Comparison of ENCODE assay signal across 28 cellular contexts in the genomic region with DNA sequence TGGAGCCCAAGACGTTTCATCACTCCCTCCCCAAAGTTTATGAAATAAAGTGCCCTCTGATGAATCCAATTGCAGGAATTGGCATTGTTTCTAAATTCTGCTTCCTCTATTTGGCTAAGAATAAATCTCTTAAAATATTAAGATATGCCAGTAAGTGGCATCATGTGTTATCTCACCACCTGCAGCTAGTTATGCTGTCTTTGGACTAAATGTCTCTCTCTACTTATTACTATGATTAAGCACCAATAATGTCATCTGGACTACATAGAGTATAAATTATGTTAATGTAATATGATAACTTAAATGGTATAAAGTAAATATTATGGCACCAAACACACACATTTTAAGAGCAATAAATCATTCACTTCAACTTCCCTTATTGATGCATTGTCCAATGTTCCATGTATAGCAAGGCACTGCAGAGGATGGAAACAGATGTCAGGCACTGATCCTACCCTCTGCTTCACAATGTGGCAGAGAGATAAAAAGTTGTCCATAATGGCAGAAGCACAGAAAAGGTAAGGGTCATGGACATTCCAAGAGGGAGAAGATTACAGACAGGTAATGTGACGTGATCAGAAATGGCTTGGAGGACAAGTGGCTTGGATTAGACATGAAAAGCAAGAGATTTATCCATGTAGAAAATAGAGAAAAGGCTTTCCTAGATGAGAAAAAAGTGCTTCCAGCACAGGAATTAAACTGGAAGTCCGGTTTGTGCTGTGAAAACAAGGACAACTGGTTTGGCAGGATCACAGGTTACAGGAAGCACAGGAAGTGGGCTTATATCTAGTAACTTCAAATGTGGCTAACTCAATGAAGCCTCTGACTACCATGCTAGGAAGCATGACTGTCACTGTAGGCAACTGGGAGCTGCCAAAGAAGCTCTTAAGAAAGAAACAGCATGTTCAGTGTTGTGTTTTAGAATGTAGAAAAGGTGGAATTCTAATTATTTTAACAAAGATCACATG. TPM values are rescaled to one million over a fixed set of nuclear protein-coding genes. Genes with fewer than 3 reads are reported as not detected.
DNase-seq lines count a peak whose midpoint lies in the region; ATAC-seq and TF ChIP-seq lines count a peak whose summit lies in the region.
"Had no signal": no experiment of that assay in that cellular context is flagged by ENCODE, and none has a peak within 500 bp of the region (broad histone marks: within the 10 kb centered on the region; RNA-seq: fewer than 3 reads in every experiment).

No MANE protein-coding gene starts in this region.

- BruUV-seq in PC-3 (replicated peaks; lab: Mats Ljungman, UMichigan), result no TSS peak

- WGBS in right cardiac atrium, result 43% methylated on average over 3 of the region's 3 CpGs
- no CpG with 5 or more reads among the region's 3 CpGs for WGBS in mesendoderm (ENCODE audit: extremely low coverage, insufficient coverage, low lambda C conversion rate)

- H3K36me3 ChIP-seq in PC-3 (ENCODE audit: low read depth, low read length) (no peaks in the 10 kb centered on the region), mesendoderm (ENCODE audit: control insufficient read depth, insufficient read depth, low read length) (no peaks in the 10 kb centered on the region)
- H3K36me3 ChIP-seq: adrenal gland, vagina had no signal

- no peaks in the 10 kb centered on the region for H4K20me1 ChIP-seq in PC-3 (ENCODE audit: low read length)

- no peak overlapping the region for H2AK5ac ChIP-seq in mesendoderm (ENCODE audit: low read length)

- H3K79me2 ChIP-seq in PC-3 (ENCODE audit: low read length), result no peaks in the 10 kb centered on the region
- H3K79me2 ChIP-seq in mesendoderm (ENCODE audit: control insufficient read depth, insufficient read depth, low read length), result no peaks in the 10 kb centered on the region

- no peak overlapping the region for H3K56ac ChIP-seq in mesendoderm (ENCODE audit: low read length)

- POLR2A ChIA-PET in PC-3 (lab: Charles Lee; ENCODE audit: unreplicated experiment), result no interaction called here
- POLR2A ChIA-PET in activated CD8-positive, alpha-beta T cell treated with anti-CD3 and anti-CD28 coated beads, Interleukin-2, amount 10 ng/mL, durations not matched to agents 7 days and 5 days (lab: Charles Lee), result no interaction called here

- no peak overlapping the region for H3K27ac Mint-ChIP-seq in activated CD8-positive, alpha-beta T cell treated with anti-CD3 and anti-CD28 coated beads, Interleukin-2, amount 10 ng/mL, durations not matched to agents 7 days and 5 days
- H3K27ac Mint-ChIP-seq: activated CD4-positive, alpha-beta memory T cell treated with anti-CD3 and anti-CD28 coated beads, Interleukin-2, amount 10 ng/mL, durations not matched to agents 7 days and 5 days; IgD-negative memory B cell had no signal

- H3K9me2 ChIP-seq in PC-3 (replicated peaks; ENCODE audit: low read length), result no peaks in the 10 kb centered on the region

- H2AFZ ChIP-seq in PC-3 (ENCODE audit: low read length), result no peak overlapping the region

- no peak overlapping the region for H3K4me2 ChIP-seq in PC-3 (ENCODE audit: low read length)
- H3K4me2 ChIP-seq in mesendoderm (ENCODE audit: low read length), result no peak overlapping the region
- H3K4me2 ChIP-seq: A549 had no signal

- H3K79me1 ChIP-seq in mesendoderm (ENCODE audit: low read length), result no peaks in the 10 kb centered on the region

- H3K4me3 ChIP-seq in right cardiac atrium (ENCODE audit: low read length), result no peak overlapping the region
- H3K4me3 ChIP-seq in PC-3 (ENCODE audit: low read length), result no peak overlapping the region
- H3K4me3 ChIP-seq in mesendoderm (ENCODE audit: low read length), result no peak overlapping the region
- H3K4me3 ChIP-seq: A549, adrenal gland, GM12878, vagina had no signal

- ATAC-seq in Right ventricle myocardium superior (ENCODE audit: poor library complexity) (peak; percentile 37), right cardiac atrium (no peak), PC-3 (no peak), GM18505 (IDR thresholded peaks at IDR 0.05; ENCODE audit: unreplicated experiment) (no peak)
- no peak for ATAC-seq in activated CD8-positive, alpha-beta T cell treated with anti-CD3 and anti-CD28 coated beads, Interleukin-2, amount 10 ng/mL, durations not matched to agents 7 days and 5 days
- ATAC-seq: A549, GM12878 had no signal

- H3K9me3 ChIP-seq in right cardiac atrium (ENCODE audit: control insufficient read depth, low read length), result peaks cover 3% of the 10 kb centered on the region
- 0 out of 2 replicates have a peak, but pooled peaks cover 2% of the 10 kb centered on the region for H3K9me3 ChIP-seq in PC-3 (ENCODE audit: low read length)
- H3K9me3 ChIP-seq: A549, adrenal gland, vagina had no signal

- no peak overlapping the region for H4K8ac ChIP-seq in mesendoderm (ENCODE audit: low read depth, low read length)

- H2BK5ac ChIP-seq in mesendoderm (ENCODE audit: low read length), result no peak overlapping the region

- no peaks in the 10 kb centered on the region for H3K27me3 ChIP-seq in right cardiac atrium (ENCODE audit: control insufficient read depth, insufficient read depth)
- no peaks in the 10 kb centered on the region for H3K27me3 ChIP-seq in PC-3 (ENCODE audit: low read length)
- H3K27me3 ChIP-seq in mesendoderm (ENCODE audit: insufficient read depth, low read length, poor library complexity), result no peaks in the 10 kb centered on the region
- H3K27me3 ChIP-seq: adrenal gland, vagina had no signal

- H3K4me3 Mint-ChIP-seq in activated CD8-positive, alpha-beta T cell treated with anti-CD3 and anti-CD28 coated beads, Interleukin-2, amount 10 ng/mL, durations not matched to agents 7 days and 5 days, result no peak overlapping the region
- H3K4me3 Mint-ChIP-seq: activated CD4-positive, alpha-beta memory T cell treated with anti-CD3 and anti-CD28 coated beads, Interleukin-2, amount 10 ng/mL, durations not matched to agents 7 days and 5 days; IgD-negative memory B cell had no signal

- no peaks in the 10 kb centered on the region for H3F3A ChIP-seq in PC-3 (ENCODE audit: low read length, unreplicated experiment)

- no peak overlapping the region for H3K4ac ChIP-seq in mesendoderm (ENCODE audit: low read depth, low read length)

- H3K9me3 Mint-ChIP-seq in activated CD8-positive, alpha-beta T cell treated with anti-CD3 and anti-CD28 coated beads, Interleukin-2, amount 10 ng/mL, durations not matched to agents 7 days and 5 days (ENCODE audit: insufficient read depth), result no peaks in the 10 kb centered on the region
- H3K9me3 Mint-ChIP-seq: activated CD4-positive, alpha-beta memory T cell treated with anti-CD3 and anti-CD28 coated beads, Interleukin-2, amount 10 ng/mL, durations not matched to agents 7 days and 5 days had no signal

- no peak for TF ChIP-seq CTCF in PC-3 (conservative IDR thresholded peaks at IDR 0.05; ENCODE audit: low read depth, low read length)

- H4K5ac ChIP-seq in mesendoderm (ENCODE audit: low read length), result no peak overlapping the region

- H2BK120ac ChIP-seq in mesendoderm (ENCODE audit: low read depth, low read length), result no peak overlapping the region

- no peaks in the 10 kb centered on the region for H3K27me3 Mint-ChIP-seq in activated CD8-positive, alpha-beta T cell treated with anti-CD3 and anti-CD28 coated beads, Interleukin-2, amount 10 ng/mL, durations not matched to agents 7 days and 5 days (ENCODE audit: low read depth)
- H3K27me3 Mint-ChIP-seq: activated CD4-positive, alpha-beta memory T cell treated with anti-CD3 and anti-CD28 coated beads, Interleukin-2, amount 10 ng/mL, durations not matched to agents 7 days and 5 days; IgD-negative memory B cell had no signal

- H3K23ac ChIP-seq in mesendoderm (ENCODE audit: low read length), result no peak overlapping the region

- H3K9ac ChIP-seq in PC-3 (ENCODE audit: low read length), result no peak overlapping the region
- no peak overlapping the region for H3K9ac ChIP-seq in mesendoderm (ENCODE audit: low read length)

- CTCF ChIA-PET in PC-3 (lab: Charles Lee), result no interaction called here
- CTCF ChIA-PET in activated CD8-positive, alpha-beta T cell treated with anti-CD3 and anti-CD28 coated beads, Interleukin-2, amount 10 ng/mL, durations not matched to agents 7 days and 5 days (lab: Charles Lee), result no interaction called here

- intact Hi-C loops in Right ventricle myocardium superior (cut with DNase I), result no loop called here
- intact Hi-C loops in right cardiac atrium (cut with DNase I), result loop anchor here in 1 of 4 donors (10.0 kb wide), 1 partner anchor 312 kb away; a partner anchor contains a TSS
- intact Hi-C loops in PC-3 (cut with micrococcal nuclease), result no loop called here

- H3K36me3 Mint-ChIP-seq in activated CD8-positive, alpha-beta T cell treated with anti-CD3 and anti-CD28 coated beads, Interleukin-2, amount 10 ng/mL, durations not matched to agents 7 days and 5 days (ENCODE audit: low read depth), result no peaks in the 10 kb centered on the region
- H3K36me3 Mint-ChIP-seq: IgD-negative memory B cell had no signal

- no peak overlapping the region for H3K18ac ChIP-seq in mesendoderm (ENCODE audit: low read length)

- no peak for DNase-seq in Right ventricle myocardium superior
- DNase-seq in right cardiac atrium, result no peak
- DNase-seq in NCI-H2029 treated with DMSO at 0.1 percent for 48 hours (lab: John Stamatoyannopoulos, UW), result peak; percentile 23
- peak; percentile 54 for DNase-seq in PC-3
- peak; percentile 3 for DNase-seq in mesendoderm
- DNase-seq in activated CD8-positive, alpha-beta T cell treated with anti-CD3 and anti-CD28 coated beads, Interleukin-2, amount 10 ng/mL, durations not matched to agents 7 days and 5 days, result no peak
- DNase-seq in stimulated activated naive CD4-positive, alpha-beta T cell treated with Interleukin-2 at 50 U/mL for 16 hours (lab: John Stamatoyannopoulos, UW), result no peak
- DNase-seq: activated CD4-positive, alpha-beta memory T cell treated with anti-CD3 and anti-CD28 coated beads, Interleukin-2, amount 10 ng/mL, durations not matched to agents 7 days and 5 days; activated gamma-delta T cell treated with Interleukin-2 at 50 U/mL for 16 hours; adrenal gland; C1 segment of cervical spinal cord; dermis blood vessel endothelial cell; foreskin fibroblast; hippocampal formation; islet precursor cell; NCI-H187; NCI-H526 treated with DMSO at 0.1 percent for 48 hours; substantia nigra; T1000 had no signal

- H2BK15ac ChIP-seq in mesendoderm (replicated peaks; ENCODE audit: low read depth), result no peak overlapping the region

- H3K4me1 Mint-ChIP-seq in activated CD8-positive, alpha-beta T cell treated with anti-CD3 and anti-CD28 coated beads, Interleukin-2, amount 10 ng/mL, durations not matched to agents 7 days and 5 days (ENCODE audit: low read depth), result no peaks in the 10 kb centered on the region
- H3K4me1 Mint-ChIP-seq: activated CD4-positive, alpha-beta memory T cell treated with anti-CD3 and anti-CD28 coated beads, Interleukin-2, amount 10 ng/mL, durations not matched to agents 7 days and 5 days; IgD-negative memory B cell had no signal

- H3K4me1 ChIP-seq in right cardiac atrium (ENCODE audit: control insufficient read depth, insufficient read depth, low read length) (no peaks in the 10 kb centered on the region), PC-3 (ENCODE audit: insufficient read depth, low read length) (no peaks in the 10 kb centered on the region), mesendoderm (ENCODE audit: control insufficient read depth, low read depth, low read length) (no peaks in the 10 kb centered on the region)
- H3K4me1 ChIP-seq: A549, adrenal gland, vagina had no signal

- H3K27ac ChIP-seq in right cardiac atrium (ENCODE audit: low read length) (no peak overlapping the region), PC-3 (ENCODE audit: low read length) (no peak overlapping the region), mesendoderm (ENCODE audit: low read depth, low read length) (no peak overlapping the region)
- H3K27ac ChIP-seq: A549, adrenal gland, vagina had no signal

- no peak for TF ChIP-seq POLR2A in GM18505 (IDR thresholded peaks at IDR 0.05; ENCODE audit: borderline replicate concordance, extremely low read depth, insufficient read depth, insufficient read length)

RNA-seq across cellular contexts. Expression of a gene that starts 26.7 kb away (rescaled TPM):
- total RNA-seq in Right ventricle myocardium superior, result 7.1 TPM
- total RNA-seq in right cardiac atrium, result 1 to 10 TPM; 1.3 to 3.2 (median 2.2) TPM
- polyA plus RNA-seq in right cardiac atrium, result 2.7 TPM
- not detected in 2 replicates for total RNA-seq in PC-3 (2014; rRNA removed)
- polyA plus RNA-seq in mesendoderm (2013, experiment 1 of 2), result 2.3 TPM
- 2.0 TPM for polyA plus RNA-seq in mesendoderm (2013, experiment 2 of 2)
- total RNA-seq in activated CD8-positive, alpha-beta T cell treated with anti-CD3 and anti-CD28 coated beads, Interleukin-2, amount 10 ng/mL, durations not matched to agents 7 days and 5 days, result not detected
- total RNA-seq: activated CD4-positive, alpha-beta memory T cell treated with anti-CD3 and anti-CD28 coated beads, Interleukin-2, amount 10 ng/mL, durations not matched to agents 7 days and 5 days; dermis blood vessel endothelial cell; epithelial cell of proximal tubule; GM12878; lung microvascular endothelial cell; MCF 10A; osteocyte; vagina had no signal
- polyA plus RNA-seq: A549, IgD-negative memory B cell had no signal

Comparison
In these comparisons a context has a peak if more than half of its experiments do, and no peak if none do; other contexts are left out.
1. DNase-seq: peak in NCI-H2029 treated with DMSO at 0.1 percent for 48 hours (single experiment), PC-3 (single experiment) and mesendoderm (single experiment); none in Right ventricle myocardium superior (single experiment), right cardiac atrium (0 of 3), activated CD8-positive, alpha-beta T cell treated with anti-CD3 and anti-CD28 coated beads, Interleukin-2, amount 10 ng/mL, durations not matched to agents 7 days and 5 days (single experiment) and stimulated activated naive CD4-positive, alpha-beta T cell treated with Interleukin-2 at 50 U/mL for 16 hours (single experiment).